8 cellular contexts compared by ENCODE assay signal in the genomic region with DNA sequence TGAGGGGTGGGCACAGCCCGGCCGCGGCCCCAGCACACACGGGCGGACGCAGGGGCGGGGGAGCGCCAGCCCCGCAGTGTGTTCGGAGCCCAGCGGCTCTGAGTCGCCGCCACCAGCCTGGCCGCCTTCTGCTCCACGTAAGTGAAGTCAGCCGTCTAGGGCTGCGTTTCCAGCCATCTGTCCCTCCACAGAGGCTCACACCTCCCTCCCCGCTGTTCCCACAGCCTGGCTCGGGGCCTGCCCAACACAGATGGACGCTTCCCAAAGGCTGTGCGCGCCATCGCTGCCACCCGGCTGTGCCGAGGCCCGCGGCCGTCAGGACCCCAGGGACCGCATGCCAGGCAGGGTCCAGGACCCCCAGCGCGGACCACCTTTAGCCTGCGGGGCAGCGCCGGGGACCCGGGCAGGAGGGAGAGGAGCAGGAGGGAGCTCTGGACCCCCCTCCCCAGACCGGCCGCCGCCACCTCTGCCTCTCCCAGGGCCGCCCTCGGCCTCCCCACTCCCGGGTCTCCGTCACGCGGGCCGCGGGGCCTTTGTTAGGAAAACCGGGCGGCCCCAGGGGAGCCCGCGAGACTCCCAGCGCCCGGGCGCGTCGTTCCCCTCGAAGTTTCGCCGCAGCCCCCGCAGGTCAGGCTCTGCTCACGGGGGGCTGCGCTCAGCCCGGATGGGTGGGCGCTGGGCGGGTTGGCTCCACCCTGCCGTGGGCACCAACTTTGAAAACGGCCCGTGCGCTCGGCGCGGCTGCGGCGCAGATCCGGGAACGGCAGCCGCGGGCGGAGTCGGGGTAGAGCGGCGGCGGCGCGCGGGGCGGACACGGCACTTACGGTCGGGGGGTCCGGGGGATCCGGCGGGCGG. TPM values are rescaled to one million over a fixed set of nuclear protein-coding genes. Genes with fewer than 3 reads are reported as not detected.
DNase-seq lines count a peak whose midpoint lies in the region; ATAC-seq, FAIRE-seq and TF ChIP-seq lines count a peak whose summit lies in the region.

No MANE protein-coding gene starts in this region.

- H3K36me3 ChIP-seq in right atrium auricular region (no peaks in the 10 kb centered on the region), skeletal muscle satellite cell (ENCODE audit: insufficient read depth, low read length) (no peaks in the 10 kb centered on the region)

- H3K27me3 ChIP-seq in right atrium auricular region (no peaks in the 10 kb centered on the region), skeletal muscle satellite cell (ENCODE audit: control insufficient read depth, insufficient read depth, low read length) (peaks cover 85% of the 10 kb centered on the region)

- TF ChIP-seq POLR2A in GM12892 (IDR thresholded peaks at IDR 0.05; ENCODE audit: low read depth, low read length) = no peak

- no peak for TF ChIP-seq CTCF in right atrium auricular region (IDR thresholded peaks at IDR 0.05)

- no peak for FAIRE-seq in GM12892 (lab: Jason Lieb, UNC)

- peak overlapping the region; percentile 63 to 74 for H3K4me3 ChIP-seq in right atrium auricular region
- no peak overlapping the region for H3K4me3 ChIP-seq in skeletal muscle satellite cell (ENCODE audit: low read length)

- no peaks in the 10 kb centered on the region for H3K9me3 ChIP-seq in right atrium auricular region
- H3K9me3 ChIP-seq in skeletal muscle satellite cell (replicated peaks; ENCODE audit: low read length) = no peaks in the 10 kb centered on the region

- H3K9ac ChIP-seq in skeletal muscle satellite cell (ENCODE audit: low read depth, low read length) = no peak overlapping the region

- peak; percentile 58 for DNase-seq in GM12892 (ENCODE audit: insufficient read length)
- peak; percentile 66 for DNase-seq in NCI-H524 treated with DMSO at 0.1 percent for 48 hours (lab: John Stamatoyannopoulos, UW)
- no peak for DNase-seq in right atrium auricular region (ENCODE audit: low spot score)
- DNase-seq in NCI-H1436 (lab: John Stamatoyannopoulos, UW) = no peak

- peak overlapping the region; percentile 78 to 85 for H3K27ac ChIP-seq in right atrium auricular region

- peak overlapping the region; percentile 11 for H3K4me2 ChIP-seq in skeletal muscle satellite cell (ENCODE audit: low read length)

- no peak for ATAC-seq in HG03354 (IDR thresholded peaks at IDR 0.05; ENCODE audit: poor library complexity, severe bottlenecking, unreplicated experiment)
- no peak for ATAC-seq in HG02623 (IDR thresholded peaks at IDR 0.05; ENCODE audit: unreplicated experiment)
- ATAC-seq in GM21390 (IDR thresholded peaks at IDR 0.05; ENCODE audit: unreplicated experiment) = no peak

- peaks cover 0 to 57% of the 10 kb centered on the region in 2 donors for H3K4me1 ChIP-seq in right atrium auricular region
- H3K4me1 ChIP-seq in skeletal muscle satellite cell (ENCODE audit: control insufficient read depth, insufficient read depth, low read length) = peaks cover 5% of the 10 kb centered on the region

RNA-seq across cellular contexts. Expression of gene CBFA2T3, which starts 36.6 kb away (rescaled TPM):
- polyA plus RNA-seq in GM12892 (2012; ENCODE audit: missing spikeins) = 5.5 TPM
- 1 to 10 TPM; 1.1 to 2.6 TPM for total RNA-seq in right atrium auricular region
- 0.22 TPM in 1 of 2 replicates, not detected in the other for total RNA-seq in skeletal muscle satellite cell (2012; rRNA removed)

Comparison
In these comparisons a context has a peak if more than half of its experiments do, and no peak if none do; other contexts are left out.
1. DNase-seq: peak in GM12892 (single experiment) and NCI-H524 treated with DMSO at 0.1 percent for 48 hours (single experiment); none in right atrium auricular region (single experiment) and NCI-H1436 (single experiment).